In genomic region chr18:70334728-70335329, GRCh38 we compare ENCODE assay signal across 1 cellular context.
TF ChIP-seq lines count a peak whose summit lies in the region.

No MANE protein-coding gene starts in this region.

TF ChIP-seq in HepG2, 621 proteins besides CTCF, POLR2A, EP300 and RAD21 (continued from another document and continues in another):
- TF ChIP-seq, protein P1, sequence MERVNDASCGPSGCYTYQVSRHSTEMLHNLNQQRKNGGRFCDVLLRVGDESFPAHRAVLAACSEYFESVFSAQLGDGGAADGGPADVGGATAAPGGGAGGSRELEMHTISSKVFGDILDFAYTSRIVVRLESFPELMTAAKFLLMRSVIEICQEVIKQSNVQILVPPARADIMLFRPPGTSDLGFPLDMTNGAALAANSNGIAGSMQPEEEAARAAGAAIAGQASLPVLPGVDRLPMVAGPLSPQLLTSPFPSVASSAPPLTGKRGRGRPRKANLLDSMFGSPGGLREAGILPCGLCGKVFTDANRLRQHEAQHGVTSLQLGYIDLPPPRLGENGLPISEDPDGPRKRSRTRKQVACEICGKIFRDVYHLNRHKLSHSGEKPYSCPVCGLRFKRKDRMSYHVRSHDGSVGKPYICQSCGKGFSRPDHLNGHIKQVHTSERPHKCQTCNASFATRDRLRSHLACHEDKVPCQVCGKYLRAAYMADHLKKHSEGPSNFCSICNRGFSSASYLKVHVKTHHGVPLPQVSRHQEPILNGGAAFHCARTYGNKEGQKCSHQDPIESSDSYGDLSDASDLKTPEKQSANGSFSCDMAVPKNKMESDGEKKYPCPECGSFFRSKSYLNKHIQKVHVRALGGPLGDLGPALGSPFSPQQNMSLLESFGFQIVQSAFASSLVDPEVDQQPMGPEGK (CRISPR knock-in tag; IDR thresholded peaks at IDR 0.05), result peak; percentile 61
- TF ChIP-seq ZBTB43 (CRISPR knock-in tag; conservative IDR thresholded peaks at IDR 0.05), result peak; percentile 59; the same call in 1 of the 2 replicates
- no peak for TF ChIP-seq PLRG1 (conservative IDR thresholded peaks at IDR 0.05)
- peak; percentile 93 for TF ChIP-seq NR2F6 (IDR thresholded peaks at IDR 0.05)
- peak; percentile 96 for TF ChIP-seq NR2F6 (CRISPR knock-in tag; IDR thresholded peaks at IDR 0.05)
- TF ChIP-seq, protein P2, sequence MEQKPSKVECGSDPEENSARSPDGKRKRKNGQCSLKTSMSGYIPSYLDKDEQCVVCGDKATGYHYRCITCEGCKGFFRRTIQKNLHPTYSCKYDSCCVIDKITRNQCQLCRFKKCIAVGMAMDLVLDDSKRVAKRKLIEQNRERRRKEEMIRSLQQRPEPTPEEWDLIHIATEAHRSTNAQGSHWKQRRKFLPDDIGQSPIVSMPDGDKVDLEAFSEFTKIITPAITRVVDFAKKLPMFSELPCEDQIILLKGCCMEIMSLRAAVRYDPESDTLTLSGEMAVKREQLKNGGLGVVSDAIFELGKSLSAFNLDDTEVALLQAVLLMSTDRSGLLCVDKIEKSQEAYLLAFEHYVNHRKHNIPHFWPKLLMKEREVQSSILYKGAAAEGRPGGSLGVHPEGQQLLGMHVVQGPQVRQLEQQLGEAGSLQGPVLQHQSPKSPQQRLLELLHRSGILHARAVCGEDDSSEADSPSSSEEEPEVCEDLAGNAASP (CRISPR knock-in tag; IDR thresholded peaks at IDR 0.05; ENCODE audit: borderline replicate concordance), result 0 out of 2 replicates have a peak, but pooled peaks have one; percentile 24
- TF ChIP-seq KLF12 (CRISPR knock-in tag; IDR thresholded peaks at IDR 0.05; ENCODE audit: borderline replicate concordance), result no peak
- 0 out of 2 replicates have a peak, but pooled peaks have one; percentile 27 for TF ChIP-seq ZNF709 (CRISPR knock-in tag; IDR thresholded peaks at IDR 0.05)
- TF ChIP-seq, protein P3, sequence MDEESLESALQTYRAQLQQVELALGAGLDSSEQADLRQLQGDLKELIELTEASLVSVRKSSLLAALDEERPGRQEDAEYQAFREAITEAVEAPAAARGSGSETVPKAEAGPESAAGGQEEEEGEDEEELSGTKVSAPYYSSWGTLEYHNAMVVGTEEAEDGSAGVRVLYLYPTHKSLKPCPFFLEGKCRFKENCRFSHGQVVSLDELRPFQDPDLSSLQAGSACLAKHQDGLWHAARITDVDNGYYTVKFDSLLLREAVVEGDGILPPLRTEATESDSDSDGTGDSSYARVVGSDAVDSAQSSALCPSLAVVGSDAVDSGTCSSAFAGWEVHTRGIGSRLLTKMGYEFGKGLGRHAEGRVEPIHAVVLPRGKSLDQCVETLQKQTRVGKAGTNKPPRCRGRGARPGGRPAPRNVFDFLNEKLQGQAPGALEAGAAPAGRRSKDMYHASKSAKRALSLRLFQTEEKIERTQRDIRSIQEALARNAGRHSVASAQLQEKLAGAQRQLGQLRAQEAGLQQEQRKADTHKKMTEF (CRISPR knock-in tag; IDR thresholded peaks at IDR 0.05), result peak; percentile 56; the same call in 1 of the 2 replicates
- TF ChIP-seq, protein P4, sequence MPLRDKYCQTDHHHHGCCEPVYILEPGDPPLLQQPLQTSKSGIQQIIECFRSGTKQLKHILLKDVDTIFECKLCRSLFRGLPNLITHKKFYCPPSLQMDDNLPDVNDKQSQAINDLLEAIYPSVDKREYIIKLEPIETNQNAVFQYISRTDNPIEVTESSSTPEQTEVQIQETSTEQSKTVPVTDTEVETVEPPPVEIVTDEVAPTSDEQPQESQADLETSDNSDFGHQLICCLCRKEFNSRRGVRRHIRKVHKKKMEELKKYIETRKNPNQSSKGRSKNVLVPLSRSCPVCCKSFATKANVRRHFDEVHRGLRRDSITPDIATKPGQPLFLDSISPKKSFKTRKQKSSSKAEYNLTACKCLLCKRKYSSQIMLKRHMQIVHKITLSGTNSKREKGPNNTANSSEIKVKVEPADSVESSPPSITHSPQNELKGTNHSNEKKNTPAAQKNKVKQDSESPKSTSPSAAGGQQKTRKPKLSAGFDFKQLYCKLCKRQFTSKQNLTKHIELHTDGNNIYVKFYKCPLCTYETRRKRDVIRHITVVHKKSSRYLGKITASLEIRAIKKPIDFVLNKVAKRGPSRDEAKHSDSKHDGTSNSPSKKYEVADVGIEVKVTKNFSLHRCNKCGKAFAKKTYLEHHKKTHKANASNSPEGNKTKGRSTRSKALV (CRISPR knock-in tag; IDR thresholded peaks at IDR 0.05), result 0 out of 2 replicates have a peak, but pooled peaks have one; percentile 22
- TF ChIP-seq TRIM24 (CRISPR knock-in tag; IDR thresholded peaks at IDR 0.05), result 0 out of 2 replicates have a peak, but pooled peaks have one; percentile 12
- TF ChIP-seq ETV5 (CRISPR knock-in tag; IDR thresholded peaks at IDR 0.05; ENCODE audit: borderline replicate concordance), result 0 out of 2 replicates have a peak, but pooled peaks have one; percentile 21
- TF ChIP-seq ZNF430 (CRISPR knock-in tag; IDR thresholded peaks at IDR 0.05), result 0 out of 2 replicates have a peak, but pooled peaks have one; percentile 24
- peak; percentile 85 for TF ChIP-seq HDAC2 (CRISPR knock-in tag; IDR thresholded peaks at IDR 0.05)
- TF ChIP-seq TEAD3 (CRISPR knock-in tag; optimal IDR thresholded peaks at IDR 0.05; ENCODE audit: borderline replicate concordance), result peak; percentile 81
- TF ChIP-seq, protein P5, sequence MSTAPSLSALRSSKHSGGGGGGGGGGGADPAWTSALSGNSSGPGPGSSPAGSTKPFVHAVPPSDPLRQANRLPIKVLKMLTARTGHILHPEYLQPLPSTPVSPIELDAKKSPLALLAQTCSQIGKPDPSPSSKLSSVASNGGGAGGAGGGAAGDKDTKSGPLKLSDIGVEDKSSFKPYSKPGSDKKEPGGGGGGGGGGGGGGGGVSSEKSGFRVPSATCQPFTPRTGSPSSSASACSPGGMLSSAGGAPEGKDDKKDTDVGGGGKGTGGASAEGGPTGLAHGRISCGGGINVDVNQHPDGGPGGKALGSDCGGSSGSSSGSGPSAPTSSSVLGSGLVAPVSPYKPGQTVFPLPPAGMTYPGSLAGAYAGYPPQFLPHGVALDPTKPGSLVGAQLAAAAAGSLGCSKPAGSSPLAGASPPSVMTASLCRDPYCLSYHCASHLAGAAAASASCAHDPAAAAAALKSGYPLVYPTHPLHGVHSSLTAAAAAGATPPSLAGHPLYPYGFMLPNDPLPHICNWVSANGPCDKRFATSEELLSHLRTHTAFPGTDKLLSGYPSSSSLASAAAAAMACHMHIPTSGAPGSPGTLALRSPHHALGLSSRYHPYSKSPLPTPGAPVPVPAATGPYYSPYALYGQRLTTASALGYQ (CRISPR knock-in tag; IDR thresholded peaks at IDR 0.05), result 0 out of 2 replicates have a peak, but pooled peaks have one; percentile 45
- TF ChIP-seq, protein P6, sequence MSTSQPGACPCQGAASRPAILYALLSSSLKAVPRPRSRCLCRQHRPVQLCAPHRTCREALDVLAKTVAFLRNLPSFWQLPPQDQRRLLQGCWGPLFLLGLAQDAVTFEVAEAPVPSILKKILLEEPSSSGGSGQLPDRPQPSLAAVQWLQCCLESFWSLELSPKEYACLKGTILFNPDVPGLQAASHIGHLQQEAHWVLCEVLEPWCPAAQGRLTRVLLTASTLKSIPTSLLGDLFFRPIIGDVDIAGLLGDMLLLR (CRISPR knock-in tag; IDR thresholded peaks at IDR 0.05), result no peak
- TF ChIP-seq, protein P7, sequence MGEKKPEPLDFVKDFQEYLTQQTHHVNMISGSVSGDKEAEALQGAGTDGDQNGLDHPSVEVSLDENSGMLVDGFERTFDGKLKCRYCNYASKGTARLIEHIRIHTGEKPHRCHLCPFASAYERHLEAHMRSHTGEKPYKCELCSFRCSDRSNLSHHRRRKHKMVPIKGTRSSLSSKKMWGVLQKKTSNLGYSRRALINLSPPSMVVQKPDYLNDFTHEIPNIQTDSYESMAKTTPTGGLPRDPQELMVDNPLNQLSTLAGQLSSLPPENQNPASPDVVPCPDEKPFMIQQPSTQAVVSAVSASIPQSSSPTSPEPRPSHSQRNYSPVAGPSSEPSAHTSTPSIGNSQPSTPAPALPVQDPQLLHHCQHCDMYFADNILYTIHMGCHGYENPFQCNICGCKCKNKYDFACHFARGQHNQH (CRISPR knock-in tag; IDR thresholded peaks at IDR 0.05), result peak; percentile 81
- TF ChIP-seq TBL1XR1 (IDR thresholded peaks at IDR 0.05; ENCODE audit: borderline replicate concordance, low read length, partially characterized antibody), result peak; percentile 10
- peak; percentile 36; the same call in 1 of the 2 replicates for TF ChIP-seq AFF4 (CRISPR knock-in tag; IDR thresholded peaks at IDR 0.05)
- no peak for TF ChIP-seq JUN (CRISPR knock-in tag; IDR thresholded peaks at IDR 0.05)
- peak; percentile 28; the same call in 1 of the 2 replicates for TF ChIP-seq CEBPB (IDR thresholded peaks at IDR 0.05; ENCODE audit: borderline replicate concordance, low read depth, low read length)
- TF ChIP-seq, protein P8, sequence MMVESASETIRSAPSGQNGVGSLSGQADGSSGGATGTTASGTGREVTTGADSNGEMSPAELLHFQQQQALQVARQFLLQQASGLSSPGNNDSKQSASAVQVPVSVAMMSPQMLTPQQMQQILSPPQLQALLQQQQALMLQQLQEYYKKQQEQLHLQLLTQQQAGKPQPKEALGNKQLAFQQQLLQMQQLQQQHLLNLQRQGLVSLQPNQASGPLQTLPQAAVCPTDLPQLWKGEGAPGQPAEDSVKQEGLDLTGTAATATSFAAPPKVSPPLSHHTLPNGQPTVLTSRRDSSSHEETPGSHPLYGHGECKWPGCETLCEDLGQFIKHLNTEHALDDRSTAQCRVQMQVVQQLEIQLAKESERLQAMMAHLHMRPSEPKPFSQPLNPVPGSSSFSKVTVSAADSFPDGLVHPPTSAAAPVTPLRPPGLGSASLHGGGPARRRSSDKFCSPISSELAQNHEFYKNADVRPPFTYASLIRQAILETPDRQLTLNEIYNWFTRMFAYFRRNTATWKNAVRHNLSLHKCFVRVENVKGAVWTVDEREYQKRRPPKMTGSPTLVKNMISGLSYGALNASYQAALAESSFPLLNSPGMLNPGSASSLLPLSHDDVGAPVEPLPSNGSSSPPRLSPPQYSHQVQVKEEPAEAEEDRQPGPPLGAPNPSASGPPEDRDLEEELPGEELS (CRISPR knock-in tag; IDR thresholded peaks at IDR 0.05), result peak; percentile 85
- no peak for TF ChIP-seq THAP8 (CRISPR knock-in tag; IDR thresholded peaks at IDR 0.05; ENCODE audit: borderline replicate concordance)
- TF ChIP-seq MLX (CRISPR knock-in tag; IDR thresholded peaks at IDR 0.05), result peak; percentile 32; the same call in 1 of the 2 replicates
- TF ChIP-seq CENPT (CRISPR knock-in tag; IDR thresholded peaks at IDR 0.05; ENCODE audit: low read depth), result no peak
- TF ChIP-seq NFE2L2 (IDR thresholded peaks at IDR 0.05; ENCODE audit: low read length), result 0 out of 2 replicates have a peak, but pooled peaks have one; percentile 25
